ENCODE assay signal across 9 cellular contexts in genomic region chr1:39213511-39214002, GRCh38. TPM values are rescaled to one million over a fixed set of nuclear protein-coding genes. Genes with fewer than 3 reads are reported as not detected.
DNase-seq lines count a peak whose midpoint lies in the region; ATAC-seq and TF ChIP-seq lines count a peak whose summit lies in the region.
"Had no signal": no experiment of that assay in that cellular context is flagged by ENCODE, and none has a peak within 500 bp of the region (broad histone marks: within the 10 kb centered on the region; RNA-seq: fewer than 3 reads in every experiment).

No MANE protein-coding gene starts in this region.

- no TSS peak for BruUV-seq in mammary epithelial cell (replicated peaks; lab: Mats Ljungman, UMichigan)

- dilution Hi-C loops in mammary epithelial cell (cut with HindIII; ENCODE audit: low sequenced_read_pairs) = loop anchor here (5.0 kb wide), 1 partner anchor 39 kb away; no protein-coding TSS in a partner anchor

- ATAC-seq in Right ventricle myocardium superior (ENCODE audit: poor library complexity) = peak; percentile 5
- no peak for ATAC-seq in left ventricle myocardium superior

- in situ Hi-C loops in mammary epithelial cell (cut with MboI; ENCODE audit: low sequenced_read_pairs in 2 of 2) = no loop called here

- WGBS in mammary epithelial cell (ENCODE audit: low coverage, missing lambda C conversion rate) = 61% methylated on average over 7 of the region's 7 CpGs
- WGBS in mesodermal cell (ENCODE audit: insufficient coverage in 2 of 2), 2 experiments = 77 to 79% methylated on average over 2 to 3 of the region's 7 CpGs

- peak overlapping the region; percentile 68 for H3K27ac ChIP-seq in mammary epithelial cell (ENCODE audit: insufficient read depth, low read depth, low read length)
- H3K27ac ChIP-seq in mesodermal cell (ENCODE audit: low read depth, low read length, severe bottlenecking) = peak overlapping the region; percentile 99
- H3K27ac ChIP-seq in vagina = peak overlapping the region; percentile 60
- H3K27ac ChIP-seq: C4-2B had no signal

- DNase-seq in Right ventricle myocardium superior (no peak), left ventricle myocardium superior (no peak), mammary epithelial cell (no peak), vagina (ENCODE audit: extremely low spot score in 2 of 2) (no peak), DMS 273 treated with DMSO at 0.1 percent for 48 hours (lab: John Stamatoyannopoulos, UW) (no peak), hippocampal formation (lab: John Stamatoyannopoulos, UW) (no peak)
- DNase-seq in activated naive CD4-positive, alpha-beta T cell treated with anti-CD3 and anti-CD28 coated beads, Interleukin-2, amount 50 U/mL, for 16 hours = no peak

- H3K36me3 ChIP-seq in mammary epithelial cell (ENCODE audit: insufficient read depth, low read length) (no peaks in the 10 kb centered on the region), mesodermal cell (ENCODE audit: control insufficient read depth, insufficient read depth, low read length) (peaks cover 51% of the 10 kb centered on the region), vagina (no peaks in the 10 kb centered on the region)

- H3K4me3 ChIP-seq in mammary epithelial cell (replicated peaks in 1 of 3; ENCODE audit: insufficient read depth in 1 of 3, low read depth in 2 of 3, low read length in 3 of 3) (no peak overlapping the region), mesodermal cell (ENCODE audit: extremely low read depth, insufficient read depth, low read length, poor library complexity, severe bottlenecking) (no peak overlapping the region), vagina (no peak overlapping the region)

- peaks cover 97% of the 10 kb centered on the region for H3K79me2 ChIP-seq in mammary epithelial cell (ENCODE audit: insufficient read depth, low read length)

- intact Hi-C loops in Right ventricle myocardium superior (cut with DNase I) = no loop called here
- intact Hi-C loops in left ventricle myocardium superior (cut with micrococcal nuclease) = no loop called here
- intact Hi-C loops in mammary epithelial cell (cut with micrococcal nuclease) = loop anchor here (1.0 to 2.0 kb wide), 3 partner anchors 8 to 21 kb away; no protein-coding TSS in a partner anchor
- intact Hi-C loops in vagina (cut with DNase I) = no loop called here

- H2AFZ ChIP-seq in mammary epithelial cell (ENCODE audit: low read depth, low read length) = no peak overlapping the region

- H3K4me2 ChIP-seq in mammary epithelial cell (ENCODE audit: insufficient read depth, low read depth, low read length) = peak overlapping the region; percentile 63

- no peaks in the 10 kb centered on the region for H3K9me3 ChIP-seq in mammary epithelial cell (replicated peaks; ENCODE audit: insufficient read depth, low read length)
- H3K9me3 ChIP-seq in mesodermal cell (ENCODE audit: control insufficient read depth, low read length) = no peaks in the 10 kb centered on the region
- no peaks in the 10 kb centered on the region for H3K9me3 ChIP-seq in vagina

- no peak overlapping the region for H3K9ac ChIP-seq in mammary epithelial cell (ENCODE audit: insufficient read depth, low read length)

- TF ChIP-seq CTCF in mammary epithelial cell (conservative IDR thresholded peaks at IDR 0.05 in 1 of 2, IDR thresholded peaks at IDR 0.05 in 1 of 2; ENCODE audit: extremely low read depth in 1 of 2, insufficient read depth in 1 of 2, low read depth in 1 of 2, low read length in 2 of 2) (no peak), vagina (IDR thresholded peaks at IDR 0.05) (no peak)

- CTCF ChIA-PET in mammary epithelial cell (lab: Charles Lee; ENCODE audit: low non-redundant PET) = no interaction called here

- no peak for TF ChIP-seq POLR2A in vagina (IDR thresholded peaks at IDR 0.05)

- no peaks in the 10 kb centered on the region for H3K27me3 ChIP-seq in mammary epithelial cell (ENCODE audit: insufficient read depth, low read length)
- H3K27me3 ChIP-seq in vagina = no peaks in the 10 kb centered on the region

- peaks cover 52% of the 10 kb centered on the region for H3K4me1 ChIP-seq in mammary epithelial cell (ENCODE audit: insufficient read depth, low read length)
- peaks cover 56% of the 10 kb centered on the region for H3K4me1 ChIP-seq in mesodermal cell (ENCODE audit: control insufficient read depth, insufficient read depth, low read length, poor library complexity, severe bottlenecking)
- peaks cover 59% of the 10 kb centered on the region for H3K4me1 ChIP-seq in vagina

- no peaks in the 10 kb centered on the region for H4K20me1 ChIP-seq in mammary epithelial cell (ENCODE audit: insufficient read depth, low read length)

RNA-seq across cellular contexts. Expression of gene MACF1, which starts 9.1 kb away (rescaled TPM):
- total RNA-seq in Right ventricle myocardium superior (200 TPM), left ventricle myocardium superior (239 TPM), mammary epithelial cell (100 to 1,000 TPM; 304 to 440 TPM), vagina (291 TPM)
- polyA plus RNA-seq in mammary epithelial cell = 46.4 TPM
- 258 TPM for polyA minus RNA-seq in mammary epithelial cell
- 154 TPM for polyA plus RNA-seq in mesodermal cell (2013, experiment 1 of 2)
- polyA plus RNA-seq in mesodermal cell (2013, experiment 2 of 2) = 117 TPM
